In the genomic region with DNA sequence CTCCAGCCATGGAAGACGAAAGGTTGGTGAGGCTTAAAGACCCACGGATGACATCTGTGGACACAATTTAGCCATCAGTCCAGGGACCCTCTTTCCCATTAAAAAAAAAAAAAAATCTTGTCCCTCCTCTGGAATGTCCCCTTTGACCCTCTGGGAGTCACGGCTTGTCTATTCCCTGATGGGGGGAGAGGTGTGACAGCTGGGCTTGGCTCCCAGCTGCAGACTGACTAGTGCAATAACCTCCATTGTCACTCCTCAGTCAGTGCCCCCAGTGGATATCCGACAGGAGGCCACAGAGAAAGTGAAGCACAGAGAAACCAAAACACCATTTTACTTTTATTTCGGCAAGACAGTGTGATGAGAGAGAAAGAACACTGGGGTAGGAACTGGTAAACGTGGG, we compare ENCODE assay signal across 16 cellular contexts. TPM values are rescaled to one million over a fixed set of nuclear protein-coding genes. Genes with fewer than 3 reads are reported as not detected.
DNase-seq lines count a peak whose midpoint lies in the region; ATAC-seq and TF ChIP-seq lines count a peak whose summit lies in the region.
"Had no signal": no experiment of that assay in that cellular context is flagged by ENCODE, and none has a peak within 500 bp of the region (broad histone marks: within the 10 kb centered on the region; RNA-seq: fewer than 3 reads in every experiment).

No MANE protein-coding gene starts in this region.

- TF ChIP-seq CTCF in brain microvascular endothelial cell (IDR thresholded peaks at IDR 0.05; ENCODE audit: low read depth, low read length, missing control alignments), result peak; percentile 11
- TF ChIP-seq CTCF in upper lobe of left lung (IDR thresholded peaks at IDR 0.05), result no peak

- peaks cover 49 to 78% (median 72%) of the 10 kb centered on the region in 4 donors for H3K4me1 ChIP-seq in upper lobe of left lung

- H3K27ac ChIP-seq in brain microvascular endothelial cell (no peak overlapping the region), upper lobe of left lung (peak overlapping the region; percentile 18 to 80 (median 28))
- H3K27ac ChIP-seq: KMS-11 had no signal

- TF ChIP-seq EP300 in upper lobe of left lung (IDR thresholded peaks at IDR 0.05), result no peak

- H3K27me3 ChIP-seq in brain microvascular endothelial cell (replicated peaks) (no peaks in the 10 kb centered on the region), upper lobe of left lung (peaks cover 0 to 6% (median 2%) of the 10 kb centered on the region in 4 donors)

- H3K36me3 ChIP-seq in brain microvascular endothelial cell (replicated peaks), result no peaks in the 10 kb centered on the region
- H3K36me3 ChIP-seq in upper lobe of left lung, result peaks cover 0 to 67% (median 10%) of the 10 kb centered on the region in 4 donors

- ATAC-seq in upper lobe of left lung (ENCODE audit: low FRiP score in 2 of 2) (no peak), HG03354 (IDR thresholded peaks at IDR 0.05; ENCODE audit: poor library complexity, severe bottlenecking, unreplicated experiment) (no peak), GM18505 (IDR thresholded peaks at IDR 0.05; ENCODE audit: unreplicated experiment) (no peak)
- ATAC-seq: Panc1 had no signal

- TF ChIP-seq POLR2A in upper lobe of left lung (IDR thresholded peaks at IDR 0.05) (no peak), GM18505 (IDR thresholded peaks at IDR 0.05; ENCODE audit: borderline replicate concordance, extremely low read depth, insufficient read depth, insufficient read length) (no peak)

- H3K4me3 ChIP-seq in brain microvascular endothelial cell (ENCODE audit: low read depth, low read length), result no peak overlapping the region
- no peak overlapping the region for H3K4me3 ChIP-seq in upper lobe of left lung

- no peaks in the 10 kb centered on the region for H3K9me3 ChIP-seq in upper lobe of left lung

- in situ Hi-C loops in brain microvascular endothelial cell (cut with HindIII; ENCODE audit: low pct_ligation_motif_present, low sequenced_read_pairs), result no loop called here

- 72 to 74% methylated on average over 6 of the region's 6 CpGs for WGBS in upper lobe of left lung, 2 donors

- DNase-seq in M059J (ENCODE audit: low read depth) (peak; percentile 35), brain microvascular endothelial cell (no peak), left kidney (ENCODE audit: low read depth, low spot score) (peak; percentile 42), upper lobe of left lung (no peak), NCI-H2171 treated with DMSO at 0.1 percent for 48 hours (lab: John Stamatoyannopoulos, UW) (no peak)
- DNase-seq: C1 segment of cervical spinal cord, HFFc6, NCI-H1417, NCI-H1930, NCI-H345, NCI-H526, Right ventricle myocardium superior had no signal

RNA-seq across cellular contexts. Expression of a gene that starts 2.7 kb away (rescaled TPM):
- total RNA-seq in M059J (2014; rRNA removed; shearing (Covaris generic)), result not detected in 2 replicates
- 10 to 100 TPM; 32.5 to 55.3 (median 40.2) TPM for total RNA-seq in upper lobe of left lung

RNA-seq across cellular contexts. Expression of a gene that starts 7.4 kb away (rescaled TPM):
- total RNA-seq in M059J (2014; rRNA removed; shearing (Covaris generic)), result 0.74 and 0.99 TPM in 2 replicates
- 100 to 1,000 TPM in 4 of 6 donors, 10 to 100 TPM in 2; 39.8 to 177 (median 128) TPM for total RNA-seq in upper lobe of left lung

RNA-seq across cellular contexts. Expression of a gene that starts 15.0 kb away (rescaled TPM):
- 12.1 and 21.2 TPM in 2 replicates for total RNA-seq in M059J (2014; rRNA removed; shearing (Covaris generic))
- total RNA-seq in upper lobe of left lung, result 100 to 1,000 TPM in 1 of 6 donors, 10 to 100 TPM in 5; 30.9 to 111 (median 77.6) TPM

RNA-seq across cellular contexts. Expression of a gene that starts 45.5 kb away (rescaled TPM):
- total RNA-seq in M059J (2014; rRNA removed; shearing (Covaris generic)), result 10.8 and 14.1 TPM in 2 replicates
- total RNA-seq in upper lobe of left lung, result 10 to 100 TPM; 10.5 to 69.1 (median 14.0) TPM

Comparison
In these comparisons a context has a peak if more than half of its experiments do, and no peak if none do; other contexts are left out.
1. DNase-seq: peak in M059J (single experiment) and left kidney (single experiment); none in brain microvascular endothelial cell (single experiment), upper lobe of left lung (0 of 2) and NCI-H2171 treated with DMSO at 0.1 percent for 48 hours (single experiment).
2. RNA of a gene that starts 2.7 kb away (total RNA-seq): 32.5 to 55.3 TPM in upper lobe of left lung; not detected in M059J; every median in the first group is over 10 times any median in the second.
3. RNA of a gene that starts 7.4 kb away (total RNA-seq): 39.8 to 177 TPM in upper lobe of left lung; 0.74 to 0.99 TPM in M059J; every median in the first group is over 10 times any median in the second.